In the genomic region with DNA sequence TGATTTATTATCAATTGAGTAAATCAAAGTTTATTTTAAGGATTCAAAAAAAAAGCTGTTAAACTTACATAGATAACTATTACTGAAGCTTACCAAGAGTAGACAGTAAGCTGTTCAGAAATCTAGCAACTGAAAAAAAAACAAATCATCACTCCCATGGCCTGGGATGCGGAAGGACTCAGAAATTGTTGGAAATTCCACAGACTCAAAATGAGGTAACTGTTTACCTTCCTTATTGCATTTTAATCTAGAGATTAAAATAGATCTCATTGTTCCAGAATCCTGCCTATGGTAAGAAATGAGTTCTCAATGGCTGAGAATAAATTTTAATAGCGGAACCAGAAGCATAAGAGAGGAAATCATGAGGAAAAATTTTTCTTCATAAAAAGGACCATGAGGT, we compare ENCODE assay signal across 17 cellular contexts.
DNase-seq lines count a peak whose midpoint lies in the region; ATAC-seq, FAIRE-seq and TF ChIP-seq lines count a peak whose summit lies in the region.
"Had no signal": no experiment of that assay in that cellular context is flagged by ENCODE, and none has a peak within 500 bp of the region (broad histone marks: within the 10 kb centered on the region; RNA-seq: fewer than 3 reads in every experiment).

No MANE protein-coding gene starts in this region.

- H3K27me3 ChIP-seq in SJSA1 (replicated peaks) (no peaks in the 10 kb centered on the region), endothelial cell of umbilical vein (ENCODE audit: control insufficient read depth in 2 of 2, insufficient read depth in 2 of 2, low read length in 2 of 2) (no peaks in the 10 kb centered on the region), osteoblast (ENCODE audit: insufficient read depth, low read length) (no peaks in the 10 kb centered on the region)
- H3K27me3 ChIP-seq: BLaER1 had no signal

- TF ChIP-seq POLR2A in endothelial cell of umbilical vein (IDR thresholded peaks at IDR 0.05; ENCODE audit: low read depth, low read length) = no peak

- H2AFZ ChIP-seq in endothelial cell of umbilical vein (ENCODE audit: low read depth, low read length) (no peak overlapping the region), osteoblast (ENCODE audit: low read length) (no peak overlapping the region)

- H3K4me3 Mint-ChIP-seq in activated CD8-positive, alpha-beta T cell treated with anti-CD3 and anti-CD28 coated beads, Interleukin-2, amount 10 ng/mL, durations not matched to agents 7 days and 5 days = no peak overlapping the region
- H3K4me3 Mint-ChIP-seq: CD8-positive, alpha-beta T cell; IgD-negative memory B cell had no signal

- no peaks in the 10 kb centered on the region for H3K79me2 ChIP-seq in endothelial cell of umbilical vein (ENCODE audit: control insufficient read depth, insufficient read depth, low read length)
- H3K79me2 ChIP-seq in osteoblast (ENCODE audit: insufficient read depth, low read length) = no peaks in the 10 kb centered on the region

- no peaks in the 10 kb centered on the region for H4K20me1 ChIP-seq in endothelial cell of umbilical vein (replicated peaks; ENCODE audit: control insufficient read depth, extremely low read depth, insufficient read depth, low read length)
- H4K20me1 ChIP-seq in osteoblast (ENCODE audit: insufficient read depth, low read length) = no peaks in the 10 kb centered on the region
- H4K20me1 ChIP-seq: BLaER1 had no signal

- CTCF ChIA-PET in endothelial cell of umbilical vein (lab: Charles Lee) (interaction anchor here (1.2 kb wide), 1 partner anchor 48 kb away, joined by 3 read pairs; no protein-coding TSS in a partner anchor), GM10248 (lab: Yijun Ruan, JAX) (interaction anchor here (1.4 to 2.2 kb wide), 4 partner anchors 12 to 63 kb away, joined by 3 to 9 read pairs (median 6); no protein-coding TSS in a partner anchor)
- CTCF ChIA-PET in activated CD8-positive, alpha-beta T cell treated with anti-CD3 and anti-CD28 coated beads, Interleukin-2, amount 10 ng/mL, durations not matched to agents 7 days and 5 days (lab: Charles Lee) = no interaction called here

- peaks cover 30% of the 10 kb centered on the region for H3K4me1 ChIP-seq in SJSA1 (replicated peaks)
- H3K4me1 ChIP-seq in endothelial cell of umbilical vein (ENCODE audit: control insufficient read depth, extremely low read depth, insufficient read depth, low read length) = no peaks in the 10 kb centered on the region
- H3K4me1 ChIP-seq in osteoblast (ENCODE audit: insufficient read depth, low read length) = peaks cover 27% of the 10 kb centered on the region
- H3K4me1 ChIP-seq: BLaER1 had no signal

- intact Hi-C loops in endothelial cell of umbilical vein (cut with micrococcal nuclease) = loop anchor here (1.0 kb wide), 1 partner anchor 56 kb away; no protein-coding TSS in a partner anchor

- H3K36me3 Mint-ChIP-seq in activated CD8-positive, alpha-beta T cell treated with anti-CD3 and anti-CD28 coated beads, Interleukin-2, amount 10 ng/mL, durations not matched to agents 7 days and 5 days (ENCODE audit: low read depth) = no peaks in the 10 kb centered on the region
- H3K36me3 Mint-ChIP-seq: CD8-positive, alpha-beta T cell; IgD-negative memory B cell had no signal

- no peaks in the 10 kb centered on the region for H3K4me1 Mint-ChIP-seq in activated CD8-positive, alpha-beta T cell treated with anti-CD3 and anti-CD28 coated beads, Interleukin-2, amount 10 ng/mL, durations not matched to agents 7 days and 5 days (ENCODE audit: low read depth)
- H3K4me1 Mint-ChIP-seq: IgD-negative memory B cell had no signal

- no peak overlapping the region for H3K4me3 ChIP-seq in SJSA1
- no peak overlapping the region for H3K4me3 ChIP-seq in endothelial cell of umbilical vein (replicated peaks in 1 of 3; ENCODE audit: insufficient read depth in 1 of 3, low read depth in 1 of 3, low read length in 3 of 3)
- H3K4me3 ChIP-seq in osteoblast (ENCODE audit: insufficient read depth, low read length) = no peak overlapping the region
- H3K4me3 ChIP-seq: BLaER1, GM12878 had no signal

- POLR2A ChIA-PET in endothelial cell of umbilical vein (lab: Charles Lee) = no interaction called here
- POLR2A ChIA-PET in GM10248 (lab: Yijun Ruan, JAX) = no interaction called here
- POLR2A ChIA-PET in activated CD8-positive, alpha-beta T cell treated with anti-CD3 and anti-CD28 coated beads, Interleukin-2, amount 10 ng/mL, durations not matched to agents 7 days and 5 days (lab: Charles Lee) = no interaction called here

- no peak overlapping the region for H3K9ac ChIP-seq in endothelial cell of umbilical vein (replicated peaks; ENCODE audit: extremely low read depth, insufficient read depth, low read length)
- H3K9ac ChIP-seq: BLaER1 had no signal

- H3K9me1 ChIP-seq in endothelial cell of umbilical vein (replicated peaks; ENCODE audit: control insufficient read depth, extremely low read depth, insufficient read depth, low read length) = no peaks in the 10 kb centered on the region

- dilution Hi-C loops in endothelial cell of umbilical vein (cut with MboI; ENCODE audit: extremely low pct_ligation_motif_present, low sequenced_read_pairs) = no loop called here

- H3K27ac Mint-ChIP-seq in activated CD8-positive, alpha-beta T cell treated with anti-CD3 and anti-CD28 coated beads, Interleukin-2, amount 10 ng/mL, durations not matched to agents 7 days and 5 days = no peak overlapping the region
- H3K27ac Mint-ChIP-seq: CD8-positive, alpha-beta T cell; IgD-negative memory B cell had no signal

- H3K27me3 Mint-ChIP-seq in activated CD8-positive, alpha-beta T cell treated with anti-CD3 and anti-CD28 coated beads, Interleukin-2, amount 10 ng/mL, durations not matched to agents 7 days and 5 days (ENCODE audit: low read depth) = peaks cover 6% of the 10 kb centered on the region

- H3K9me3 ChIP-seq in SJSA1 (replicated peaks) (no peaks in the 10 kb centered on the region), endothelial cell of umbilical vein (replicated peaks; ENCODE audit: control insufficient read depth, insufficient read depth, low read length) (no peaks in the 10 kb centered on the region), osteoblast (ENCODE audit: low read depth, low read length) (no peaks in the 10 kb centered on the region)
- H3K9me3 ChIP-seq: BLaER1 had no signal

- TF ChIP-seq CTCF in endothelial cell of umbilical vein (IDR thresholded peaks at IDR 0.05; ENCODE audit: extremely low read depth in 1 of 2, insufficient read depth in 1 of 2, low read depth in 1 of 2, low read length in 2 of 2) (no peak), osteoblast (IDR thresholded peaks at IDR 0.05; ENCODE audit: extremely low read depth, low read depth, low read length) (no peak), GM10248 (IDR thresholded peaks at IDR 0.05; ENCODE audit: control extremely low read depth, extremely low read depth, low read depth, missing control alignments) (no peak)

- ATAC-seq in activated CD8-positive, alpha-beta T cell treated with anti-CD3 and anti-CD28 coated beads, Interleukin-2, amount 10 ng/mL, durations not matched to agents 7 days and 5 days = no peak
- ATAC-seq: CD8-positive, alpha-beta T cell had no signal

- peak overlapping the region; percentile 75 for H3K27ac ChIP-seq in SJSA1
- H3K27ac ChIP-seq in endothelial cell of umbilical vein (ENCODE audit: insufficient read depth, low read depth, low read length) = no peak overlapping the region
- peak overlapping the region; percentile 42 for H3K27ac ChIP-seq in osteoblast (ENCODE audit: low read depth, low read length)
- H3K27ac ChIP-seq: BLaER1 had no signal

- no TSS peak for BruUV-seq in endothelial cell of umbilical vein (replicated peaks; lab: Mats Ljungman, UMichigan)

- no peaks in the 10 kb centered on the region for H3K9me3 Mint-ChIP-seq in activated CD8-positive, alpha-beta T cell treated with anti-CD3 and anti-CD28 coated beads, Interleukin-2, amount 10 ng/mL, durations not matched to agents 7 days and 5 days (ENCODE audit: insufficient read depth)
- H3K9me3 Mint-ChIP-seq: CD8-positive, alpha-beta T cell; IgD-negative memory B cell had no signal

- DNase-seq in Caki2 (ENCODE audit: low read depth) (peak; percentile 69), SJSA1 (ENCODE audit: low read depth in 1 of 2, low spot score in 2 of 2) (peak in 1 of 2 experiments; percentile 30), endothelial cell of umbilical vein (ENCODE audit: low read depth, low spot score) (peak; percentile 51), osteoblast (ENCODE audit: insufficient read length, low spot score, missing footprints) (no peak), GM10248 (ENCODE audit: extremely low spot score) (no peak), NCI-H1105 treated with DMSO at 0.1 percent for 48 hours (lab: John Stamatoyannopoulos, UW) (no peak)
- DNase-seq in activated CD8-positive, alpha-beta T cell treated with anti-CD3 and anti-CD28 coated beads, Interleukin-2, amount 10 ng/mL, durations not matched to agents 7 days and 5 days = no peak
- DNase-seq: CD8-positive, alpha-beta T cell; DMS79 treated with DMSO at 0.1 percent for 48 hours; NCI-H1417; NCI-H1930; NCI-H2171 treated with DMSO at 0.1 percent for 48 hours; NCI-H446 treated with DMSO at 0.1 percent for 48 hours; NCI-H748 treated with DMSO at 0.1 percent for 48 hours had no signal

- H3K36me3 ChIP-seq in SJSA1 = no peaks in the 10 kb centered on the region
- H3K36me3 ChIP-seq in endothelial cell of umbilical vein (ENCODE audit: control insufficient read depth in 2 of 2, extremely low read depth in 1 of 2, insufficient read depth in 2 of 2, low read length in 2 of 2) = no peaks in the 10 kb centered on the region
- H3K36me3 ChIP-seq in osteoblast (ENCODE audit: insufficient read depth, low read length) = no peaks in the 10 kb centered on the region
- H3K36me3 ChIP-seq: BLaER1 had no signal

- in situ Hi-C loops in Caki2 (cut with HindIII; ENCODE audit: low pct_unique_long_range_greater_than_20kb, low sequenced_read_pairs) = no loop called here

- peak; percentile 54 for FAIRE-seq in endothelial cell of umbilical vein (lab: Jason Lieb, UNC)
- FAIRE-seq: GM12878 had no signal

- H3K4me2 ChIP-seq in endothelial cell of umbilical vein (ENCODE audit: insufficient read depth, low read length) = no peak overlapping the region
- no peak overlapping the region for H3K4me2 ChIP-seq in osteoblast (ENCODE audit: insufficient read depth, low read length)
- H3K4me2 ChIP-seq: BLaER1 had no signal

TF ChIP-seq in endothelial cell of umbilical vein, 7 proteins besides CTCF, POLR2A, EP300 and RAD21 (continues in another document):
- no peak for TF ChIP-seq MYC (IDR thresholded peaks at IDR 0.05; ENCODE audit: low read depth, low read length)
- TF ChIP-seq FOS (IDR thresholded peaks at IDR 0.05; ENCODE audit: borderline replicate concordance, insufficient read depth, low read length) = no peak
- TF ChIP-seq JUN (IDR thresholded peaks at IDR 0.05; ENCODE audit: borderline replicate concordance, insufficient read depth, insufficient read length, low read depth) = no peak
- TF ChIP-seq GATA2 (IDR thresholded peaks at IDR 0.05; ENCODE audit: insufficient read depth, insufficient read length, low read depth, low read length) = no peak
- TF ChIP-seq POLR2AphosphoS5 (IDR thresholded peaks at IDR 0.05; ENCODE audit: insufficient read depth, low read depth, low read length) = no peak
- no peak for TF ChIP-seq EZH2 (IDR thresholded peaks at IDR 0.05; ENCODE audit: borderline replicate concordance, low read depth, low read length, severe bottlenecking)

Comparison
In these comparisons a context has a peak if more than half of its experiments do, and no peak if none do; other contexts are left out.
1. DNase-seq: peak in Caki2 (single experiment) and endothelial cell of umbilical vein (single experiment); none in osteoblast (single experiment), GM10248 (single experiment), NCI-H1105 treated with DMSO at 0.1 percent for 48 hours (single experiment) and activated CD8-positive, alpha-beta T cell treated with anti-CD3 and anti-CD28 coated beads, Interleukin-2, amount 10 ng/mL, durations not matched to agents 7 days and 5 days (single experiment).